15 cellular contexts compared by ENCODE assay signal in genomic region chrX:13570245-13570573, GRCh38. TPM values are rescaled to one million over a fixed set of nuclear protein-coding genes. Genes with fewer than 3 reads are reported as not detected.
A peak's percentile ranks its signal among the peaks of the same experiment; 100 is the strongest.
DNase-seq lines count a peak whose midpoint lies in the region; ATAC-seq and TF ChIP-seq lines count a peak whose summit lies in the region.
"Had no signal": no experiment of that assay in that cellular context is flagged by ENCODE, and none has a peak within 500 bp of the region (broad histone marks: within the 10 kb centered on the region; RNA-seq: fewer than 3 reads in every experiment).

No MANE protein-coding gene starts in this region.

- H3K27ac Mint-ChIP-seq in activated T-cell treated with anti-CD3 and anti-CD28 coated beads, Interleukin-2, amount 50 U/mL, for 72 hours, result no peak overlapping the region
- H3K27ac Mint-ChIP-seq in activated naive CD8-positive, alpha-beta T cell treated with anti-CD3 and anti-CD28 coated beads for 36 hours, result peak overlapping the region; percentile 51
- H3K27ac Mint-ChIP-seq: HFFc6 had no signal

- TF ChIP-seq EP300 in suprapubic skin (IDR thresholded peaks at IDR 0.05), result no peak

- DNase-seq in activated T-cell treated with anti-CD3 and anti-CD28 coated beads, Interleukin-2, amount 50 U/mL, for 72 hours, result no peak
- DNase-seq in activated T-cell treated with anti-CD3 and anti-CD28 coated beads for 4 hours (no peak), left lung (no peak), suprapubic skin (ENCODE audit: low spot score in 2 of 2) (no peak), amniotic stem cell (lab: John Stamatoyannopoulos, UW) (no peak), germinal center (ENCODE audit: low spot score) (no peak)
- DNase-seq in activated naive CD8-positive, alpha-beta T cell treated with anti-CD3 and anti-CD28 coated beads for 36 hours, result peak; percentile 11
- DNase-seq in stimulated activated CD4-positive, alpha-beta T cell treated with anti-CD3 and anti-CD28 coated beads, Interleukin-4, amount 100 ng/mL, for 4 hours, result no peak
- DNase-seq: activated naive CD4-positive, alpha-beta T cell treated with Interleukin-2 at 50 U/mL for 16 hours; HFFc6; kidney glomerular epithelial cell; NK-92 treated with Interleukin-12 subunit alpha and Interleukin-12 subunit beta, amount 100 ng/mL, for 24 hours; SJCRH30 had no signal

- H3K4me3 Mint-ChIP-seq in activated T-cell treated with anti-CD3 and anti-CD28 coated beads, Interleukin-2, amount 50 U/mL, for 72 hours, result peak overlapping the region; percentile 62 to 69
- H3K4me3 Mint-ChIP-seq in activated naive CD8-positive, alpha-beta T cell treated with anti-CD3 and anti-CD28 coated beads for 36 hours, result peak overlapping the region; percentile 58
- H3K4me3 Mint-ChIP-seq: HFFc6 had no signal

- TF ChIP-seq POLR2A in suprapubic skin (IDR thresholded peaks at IDR 0.05), result no peak

- peaks cover 13% of the 10 kb centered on the region for H3K4me1 Mint-ChIP-seq in activated T-cell treated with anti-CD3 and anti-CD28 coated beads, Interleukin-2, amount 50 U/mL, for 72 hours (ENCODE audit: low read depth)
- H3K4me1 Mint-ChIP-seq in activated naive CD8-positive, alpha-beta T cell treated with anti-CD3 and anti-CD28 coated beads for 36 hours, result peaks cover 19% of the 10 kb centered on the region

- H3K4me1 ChIP-seq in left lung (no peaks in the 10 kb centered on the region), suprapubic skin (peaks cover 8% of the 10 kb centered on the region)
- H3K4me1 ChIP-seq: parathyroid adenoma, SJCRH30 had no signal

- intact Hi-C loops in left lung (cut with DNase I), result no loop called here

- no peak for TF ChIP-seq CTCF in left lung (IDR thresholded peaks at IDR 0.05)
- no peak for TF ChIP-seq CTCF in suprapubic skin (IDR thresholded peaks at IDR 0.05)

- no peaks in the 10 kb centered on the region for H3K9me3 ChIP-seq in left lung
- H3K9me3 ChIP-seq in suprapubic skin, result no peaks in the 10 kb centered on the region
- H3K9me3 ChIP-seq: SJCRH30 had no signal

- 32% methylated on average over 9 of the region's 9 CpGs for WGBS in suprapubic skin

- peaks cover 78% of the 10 kb centered on the region for H3K27me3 Mint-ChIP-seq in activated T-cell treated with anti-CD3 and anti-CD28 coated beads, Interleukin-2, amount 50 U/mL, for 72 hours (ENCODE audit: low read depth)
- peaks cover 27% of the 10 kb centered on the region for H3K27me3 Mint-ChIP-seq in activated naive CD8-positive, alpha-beta T cell treated with anti-CD3 and anti-CD28 coated beads for 36 hours

- H3K36me3 Mint-ChIP-seq in activated T-cell treated with anti-CD3 and anti-CD28 coated beads, Interleukin-2, amount 50 U/mL, for 72 hours (ENCODE audit: insufficient read depth in 2 of 2), result peaks cover 0 to 5% of the 10 kb centered on the region in 2 donors
- no peaks in the 10 kb centered on the region for H3K36me3 Mint-ChIP-seq in activated naive CD8-positive, alpha-beta T cell treated with anti-CD3 and anti-CD28 coated beads for 36 hours

- H3K27ac ChIP-seq in left lung (no peak overlapping the region), suprapubic skin (no peak overlapping the region)
- H3K27ac ChIP-seq: KMS-11, parathyroid adenoma, SJCRH30 had no signal

- ATAC-seq in activated T-cell treated with anti-CD3 and anti-CD28 coated beads, Interleukin-2, amount 50 U/mL, for 72 hours (replicated peaks in 1 of 2), result no peak
- no peak for ATAC-seq in left lung

- H3K9me3 Mint-ChIP-seq in activated T-cell treated with anti-CD3 and anti-CD28 coated beads, Interleukin-2, amount 50 U/mL, for 72 hours, result peaks cover 0 to 2% of the 10 kb centered on the region in 2 donors
- H3K9me3 Mint-ChIP-seq in activated naive CD8-positive, alpha-beta T cell treated with anti-CD3 and anti-CD28 coated beads for 36 hours, result no peaks in the 10 kb centered on the region
- H3K9me3 Mint-ChIP-seq: HFFc6 had no signal

- peak overlapping the region; percentile 17 to 21 for H3K4me3 ChIP-seq in left lung
- peak overlapping the region; percentile 30 for H3K4me3 ChIP-seq in suprapubic skin
- H3K4me3 ChIP-seq: SJCRH30 had no signal

- H3K27me3 ChIP-seq in left lung, result peaks cover 28 to 43% of the 10 kb centered on the region in 2 donors
- peaks cover 22% of the 10 kb centered on the region for H3K27me3 ChIP-seq in suprapubic skin
- H3K27me3 ChIP-seq: SJCRH30 had no signal

- H3K36me3 ChIP-seq in left lung (no peaks in the 10 kb centered on the region), suprapubic skin (no peaks in the 10 kb centered on the region)
- H3K36me3 ChIP-seq: SJCRH30 had no signal

RNA-seq across cellular contexts. Expression of gene EGFL6, which starts 0.8 kb away (rescaled TPM):
- 1 to 10 TPM; 2.4 to 3.6 TPM for total RNA-seq in activated T-cell treated with anti-CD3 and anti-CD28 coated beads, Interleukin-2, amount 50 U/mL, for 72 hours
- total RNA-seq in activated naive CD8-positive, alpha-beta T cell treated with anti-CD3 and anti-CD28 coated beads for 36 hours, result 1 to 10 TPM; 1.8 to 2.2 TPM
- total RNA-seq in left lung, result 10 to 100 TPM; 25.9 to 36.7 TPM
- under 1 TPM in 3 of 4 donors, not detected in 1; 0.19 to 0.68 (median 0.31) TPM for total RNA-seq in suprapubic skin
- total RNA-seq: HFFc6, SJCRH30 had no signal

Comparison
In these comparisons a context has a peak if more than half of its experiments do, and no peak if none do; other contexts are left out.
1. RNA of gene EGFL6, which starts 0.8 kb away (total RNA-seq): 25.9 to 36.7 TPM in left lung; 2.4 to 3.6 TPM in activated T-cell treated with anti-CD3 and anti-CD28 coated beads, Interleukin-2, amount 50 U/mL, for 72 hours, 1.8 to 2.2 TPM in activated naive CD8-positive, alpha-beta T cell treated with anti-CD3 and anti-CD28 coated beads for 36 hours and 0.19 to 0.68 TPM in suprapubic skin; every median in the first group is over 4 times any median in the second.